Comparison of ENCODE assay signal across 1 cellular context in the genomic region with DNA sequence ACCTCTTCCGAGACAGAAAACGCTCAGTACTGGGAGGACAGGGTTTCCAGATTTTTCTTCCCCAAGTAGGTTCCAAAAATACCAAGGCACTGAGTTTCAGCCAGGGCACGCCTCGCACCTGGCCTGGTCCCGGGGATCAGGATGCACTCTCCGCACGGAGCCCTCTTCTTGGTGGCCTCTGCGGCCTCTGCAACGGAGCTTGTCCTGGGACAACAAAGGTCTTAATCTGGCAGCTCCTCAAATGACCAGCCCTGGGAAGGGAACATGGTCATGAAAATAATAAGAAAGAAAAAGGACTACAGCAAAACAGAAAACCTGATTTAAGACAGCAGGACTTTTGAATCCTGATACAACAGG.
TF ChIP-seq lines count a peak whose summit lies in the region.

No MANE protein-coding gene starts in this region.

TF ChIP-seq in liver, 16 proteins besides CTCF, POLR2A, EP300 and RAD21:
- TF ChIP-seq REST (IDR thresholded peaks at IDR 0.05), result no peak
- TF ChIP-seq FOXA2 (IDR thresholded peaks at IDR 0.05), result no peak
- TF ChIP-seq JUND (IDR thresholded peaks at IDR 0.05), result no peak
- no peak for TF ChIP-seq TAF1 (conservative IDR thresholded peaks at IDR 0.05)
- TF ChIP-seq, protein P1, sequence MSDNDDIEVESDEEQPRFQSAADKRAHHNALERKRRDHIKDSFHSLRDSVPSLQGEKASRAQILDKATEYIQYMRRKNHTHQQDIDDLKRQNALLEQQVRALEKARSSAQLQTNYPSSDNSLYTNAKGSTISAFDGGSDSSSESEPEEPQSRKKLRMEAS (IDR thresholded peaks at IDR 0.05), result no peak
- TF ChIP-seq GABPA (IDR thresholded peaks at IDR 0.05 in 1 of 2, conservative IDR thresholded peaks at IDR 0.05 in 1 of 2), result no peak
- TF ChIP-seq NR2F2 (IDR thresholded peaks at IDR 0.05), result no peak
- TF ChIP-seq SP1 (IDR thresholded peaks at IDR 0.05), result no peak
- TF ChIP-seq, protein P2, sequence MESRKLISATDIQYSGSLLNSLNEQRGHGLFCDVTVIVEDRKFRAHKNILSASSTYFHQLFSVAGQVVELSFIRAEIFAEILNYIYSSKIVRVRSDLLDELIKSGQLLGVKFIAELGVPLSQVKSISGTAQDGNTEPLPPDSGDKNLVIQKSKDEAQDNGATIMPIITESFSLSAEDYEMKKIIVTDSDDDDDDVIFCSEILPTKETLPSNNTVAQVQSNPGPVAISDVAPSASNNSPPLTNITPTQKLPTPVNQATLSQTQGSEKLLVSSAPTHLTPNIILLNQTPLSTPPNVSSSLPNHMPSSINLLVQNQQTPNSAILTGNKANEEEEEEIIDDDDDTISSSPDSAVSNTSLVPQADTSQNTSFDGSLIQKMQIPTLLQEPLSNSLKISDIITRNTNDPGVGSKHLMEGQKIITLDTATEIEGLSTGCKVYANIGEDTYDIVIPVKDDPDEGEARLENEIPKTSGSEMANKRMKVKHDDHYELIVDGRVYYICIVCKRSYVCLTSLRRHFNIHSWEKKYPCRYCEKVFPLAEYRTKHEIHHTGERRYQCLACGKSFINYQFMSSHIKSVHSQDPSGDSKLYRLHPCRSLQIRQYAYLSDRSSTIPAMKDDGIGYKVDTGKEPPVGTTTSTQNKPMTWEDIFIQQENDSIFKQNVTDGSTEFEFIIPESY (IDR thresholded peaks at IDR 0.05), result no peak
- TF ChIP-seq ATF3 (IDR thresholded peaks at IDR 0.05), result no peak
